19 cellular contexts compared by ENCODE assay signal in the genomic region with DNA sequence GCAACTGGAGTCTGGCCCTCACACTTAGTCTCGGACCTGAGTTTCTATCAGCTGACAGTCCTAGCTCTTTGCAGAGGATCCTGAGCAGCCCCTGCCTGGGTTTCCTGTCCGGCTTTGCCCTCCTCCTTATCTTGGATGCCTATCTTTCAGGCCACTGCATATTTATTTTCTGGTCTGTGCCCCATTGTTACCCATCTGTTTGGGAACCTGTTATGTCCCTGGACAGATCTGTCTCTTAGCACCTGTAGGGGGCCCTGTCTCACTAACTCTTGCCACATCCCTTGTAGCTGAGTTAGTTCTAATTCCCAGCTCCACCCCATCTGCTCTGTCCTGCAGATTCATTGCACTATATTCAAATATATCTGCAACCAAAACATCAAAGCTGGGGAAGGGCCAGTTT.
DNase-seq lines count a peak whose midpoint lies in the region; ATAC-seq and TF ChIP-seq lines count a peak whose summit lies in the region.
"Had no signal": no experiment of that assay in that cellular context is flagged by ENCODE, and none has a peak within 500 bp of the region (broad histone marks: within the 10 kb centered on the region; RNA-seq: fewer than 3 reads in every experiment).

No MANE protein-coding gene starts in this region.

- H3K4me2 ChIP-seq in Karpas-422 (ENCODE audit: low read depth, low read length, poor library complexity, severe bottlenecking) (no peak overlapping the region), mesendoderm (ENCODE audit: low read length) (no peak overlapping the region)

- no peak overlapping the region for H3K23ac ChIP-seq in mesendoderm (ENCODE audit: low read length)

- no peak overlapping the region for H3K27ac ChIP-seq in Karpas-422 (ENCODE audit: low read length)
- H3K27ac ChIP-seq in VCaP: no peak overlapping the region
- no peak overlapping the region for H3K27ac ChIP-seq in mesendoderm (ENCODE audit: low read depth, low read length)
- no peak overlapping the region for H3K27ac ChIP-seq in ovary
- H3K27ac ChIP-seq: tibial nerve had no signal

- no peak overlapping the region for H2BK120ac ChIP-seq in mesendoderm (ENCODE audit: low read depth, low read length)

- H3K9me3 ChIP-seq in Karpas-422 (ENCODE audit: low read length): no peaks in the 10 kb centered on the region
- no peaks in the 10 kb centered on the region for H3K9me3 ChIP-seq in ovary
- H3K9me3 ChIP-seq: mucosa of descending colon, tibial nerve had no signal

- H3K18ac ChIP-seq in mesendoderm (ENCODE audit: low read length): no peak overlapping the region

- H3K27me3 ChIP-seq in Karpas-422 (ENCODE audit: low read length): no peaks in the 10 kb centered on the region
- H3K27me3 ChIP-seq in mesendoderm (ENCODE audit: insufficient read depth, low read length, poor library complexity): no peaks in the 10 kb centered on the region
- H3K27me3 ChIP-seq in ovary: no peaks in the 10 kb centered on the region
- H3K27me3 ChIP-seq: tibial nerve had no signal

- H3K79me1 ChIP-seq in mesendoderm (ENCODE audit: low read length): no peaks in the 10 kb centered on the region

- no peak overlapping the region for H3K4ac ChIP-seq in mesendoderm (ENCODE audit: low read depth, low read length)

- H3K4me3 ChIP-seq in Karpas-422 (ENCODE audit: low read length) (no peak overlapping the region), mesendoderm (ENCODE audit: low read length) (no peak overlapping the region), ovary (no peak overlapping the region)
- H3K4me3 ChIP-seq: mucosa of descending colon, tibial nerve had no signal

- no peak overlapping the region for H2BK5ac ChIP-seq in mesendoderm (ENCODE audit: low read length)

- H3K9me2 ChIP-seq in Karpas-422 (replicated peaks; ENCODE audit: insufficient read depth, low read length): no peaks in the 10 kb centered on the region

- DNase-seq in Karpas-422 (peak; percentile 53), mesendoderm (peak; percentile 73), ovary (no peak)
- DNase-seq: activated CD4-positive, alpha-beta T cell treated with anti-CD3 and anti-CD28 coated beads, Interleukin-2, amount 50 U/mL, for 48 hours; activated effector memory CD4-positive, alpha-beta T cell treated with anti-CD3 and anti-CD28 coated beads, Interleukin-2, amount 50 U/mL, for 16 hours; effector memory CD8-positive, alpha-beta T cell; KBM-7; mucosa of descending colon; MV-4-11; NCI-H187 treated with DMSO at 0.1 percent for 48 hours; NCI-H446; small intestine; stimulated activated naive CD8-positive, alpha-beta T cell treated with anti-CD3 and anti-CD28 coated beads, Interleukin-15, amount 100 ng/mL, for 72 hours; T-helper 1 cell had no signal

- no peaks in the 10 kb centered on the region for H4K20me1 ChIP-seq in Karpas-422 (ENCODE audit: insufficient read depth, low read depth, low read length)

- no peak for TF ChIP-seq EP300 in ovary (IDR thresholded peaks at IDR 0.05)

- no CpG with 5 or more reads among the region's 2 CpGs for WGBS in mesendoderm (ENCODE audit: extremely low coverage, insufficient coverage, low lambda C conversion rate)
- WGBS in ovary, 3 donors: 51 to 75% (median 60%) methylated on average over 2 of the region's 2 CpGs

- no peak overlapping the region for H3K56ac ChIP-seq in mesendoderm (ENCODE audit: low read length)

- H2AFZ ChIP-seq in Karpas-422 (ENCODE audit: low read length): no peak overlapping the region

- 0 out of 2 replicates have a peak, but pooled peaks have one; percentile 1 for TF ChIP-seq CTCF in GM12874 (IDR thresholded peaks at IDR 0.05; ENCODE audit: insufficient read depth, low read depth, low read length)
- TF ChIP-seq CTCF in VCaP (conservative IDR thresholded peaks at IDR 0.05): 0 out of 2 replicates have a peak, but pooled peaks have one; percentile 17
- no peak for TF ChIP-seq CTCF in ovary (IDR thresholded peaks at IDR 0.05)

- intact Hi-C loops in ovary (cut with DNase I): no loop called here

- no peak overlapping the region for H4K8ac ChIP-seq in mesendoderm (ENCODE audit: low read depth, low read length)

- no peak overlapping the region for H2AK5ac ChIP-seq in mesendoderm (ENCODE audit: low read length)

- H3K79me2 ChIP-seq in Karpas-422 (ENCODE audit: low read length) (no peaks in the 10 kb centered on the region), mesendoderm (ENCODE audit: control insufficient read depth, insufficient read depth, low read length) (no peaks in the 10 kb centered on the region)

- H3K4me1 ChIP-seq in Karpas-422 (ENCODE audit: low read length) (no peaks in the 10 kb centered on the region), mesendoderm (ENCODE audit: control insufficient read depth, low read depth, low read length) (no peaks in the 10 kb centered on the region), ovary (ENCODE audit: insufficient read depth) (no peaks in the 10 kb centered on the region)
- H3K4me1 ChIP-seq: tibial nerve had no signal

- no peak for TF ChIP-seq POLR2A in ovary (IDR thresholded peaks at IDR 0.05)

- H2BK15ac ChIP-seq in mesendoderm (replicated peaks; ENCODE audit: low read depth): no peak overlapping the region

- H3K9ac ChIP-seq in Karpas-422 (ENCODE audit: low read length) (no peak overlapping the region), mesendoderm (ENCODE audit: low read length) (no peak overlapping the region)

- H3K36me3 ChIP-seq in Karpas-422 (ENCODE audit: insufficient read depth, low read length) (no peaks in the 10 kb centered on the region), mesendoderm (ENCODE audit: control insufficient read depth, insufficient read depth, low read length) (no peaks in the 10 kb centered on the region), ovary (no peaks in the 10 kb centered on the region)
- H3K36me3 ChIP-seq: tibial nerve had no signal

- H4K5ac ChIP-seq in mesendoderm (ENCODE audit: low read length): no peak overlapping the region

- no peak for ATAC-seq in GM21786 (IDR thresholded peaks at IDR 0.05; ENCODE audit: unreplicated experiment)
- ATAC-seq in HG02870 (IDR thresholded peaks at IDR 0.05; ENCODE audit: unreplicated experiment): no peak
- ATAC-seq: effector memory CD8-positive, alpha-beta T cell; mucosa of descending colon; stimulated activated naive CD8-positive, alpha-beta T cell treated with anti-CD3 and anti-CD28 coated beads, Interleukin-15, amount 100 ng/mL, for 72 hours had no signal

Comparison
In these comparisons a context has a peak if more than half of its experiments do, and no peak if none do; other contexts are left out.
1. CTCF ChIP-seq: peak in GM12874 (single experiment) and VCaP (single experiment); none in ovary (0 of 3).
2. DNase-seq: peak in Karpas-422 (single experiment) and mesendoderm (single experiment); none in ovary (0 of 5).